Comparison of ENCODE assay signal across 21 cellular contexts in the genomic region with DNA sequence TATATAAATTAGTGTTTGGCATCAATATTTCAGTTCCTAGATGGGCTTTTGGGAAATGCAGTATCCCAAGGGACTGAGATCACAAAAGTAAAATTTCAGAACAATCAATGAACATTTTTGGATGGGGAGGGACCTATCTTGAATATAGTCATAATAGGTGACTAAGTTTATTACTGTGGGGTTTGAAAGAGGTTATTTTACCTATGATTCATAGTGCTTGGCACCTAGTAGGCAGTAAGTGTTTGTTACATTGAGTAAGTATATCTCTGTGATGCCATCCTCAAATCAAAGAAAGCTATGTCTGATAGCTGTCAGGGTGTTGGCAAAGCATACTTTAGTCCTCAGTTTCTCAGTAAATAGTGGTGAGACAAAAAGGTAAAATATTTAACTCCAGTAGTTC. TPM values are rescaled to one million over a fixed set of nuclear protein-coding genes. Genes with fewer than 3 reads are reported as not detected.
DNase-seq lines count a peak whose midpoint lies in the region; ATAC-seq and TF ChIP-seq lines count a peak whose summit lies in the region.
"Had no signal": no experiment of that assay in that cellular context is flagged by ENCODE, and none has a peak within 500 bp of the region (broad histone marks: within the 10 kb centered on the region; RNA-seq: fewer than 3 reads in every experiment).

No MANE protein-coding gene starts in this region.

- H3K4me2 ChIP-seq in GM23248 (ENCODE audit: unreplicated experiment) (no peak overlapping the region), hepatocyte (no peak overlapping the region)

- H3K9me2 ChIP-seq in GM23248 (ENCODE audit: insufficient read depth) = no peaks in the 10 kb centered on the region
- no peaks in the 10 kb centered on the region for H3K9me2 ChIP-seq in hepatocyte (replicated peaks; ENCODE audit: insufficient read depth)

- CTCF ChIA-PET in WTC11 (lab: Charles Lee) = interaction anchor here (0.8 to 1.7 kb wide), 2 partner anchors 57 kb away, joined by 5 to 6 read pairs; partner anchors contain the start of gene PSMD11

- no peak overlapping the region for H3K4me3 Mint-ChIP-seq in activated naive CD8-positive, alpha-beta T cell
- no peak overlapping the region for H3K4me3 Mint-ChIP-seq in WTC11
- H3K4me3 Mint-ChIP-seq: IgD-negative memory B cell had no signal

- H3K27me3 ChIP-seq in GM23248 (replicated peaks; ENCODE audit: insufficient read depth) (no peaks in the 10 kb centered on the region), hepatocyte (no peaks in the 10 kb centered on the region)
- H3K27me3 ChIP-seq: spleen, tibial nerve had no signal

- DNase-seq in A172 (ENCODE audit: low spot score) (peak; percentile 40), GM23248 (peak; percentile 59), hepatocyte (ENCODE audit: low spot score) (no peak), OCI-M2 (lab: John Stamatoyannopoulos, UW; ENCODE audit: unreplicated experiment) (no peak), LoVo (ENCODE audit: low spot score) (no peak), WTC11 (ENCODE audit: low spot score) (no peak)
- DNase-seq: activated effector memory CD4-positive, alpha-beta T cell treated with Interleukin-2 at 50 U/mL for 16 hours; MM.1S; NCI-H1417 treated with DMSO at 0.1 percent for 48 hours; NCI-H2171; NCI-H526 treated with DMSO at 0.1 percent for 48 hours; Right ventricle myocardium superior; spleen; stimulated activated CD4-positive, alpha-beta T cell treated with anti-CD3 and anti-CD28 coated beads, Interleukin-4, amount 100 ng/mL, for 1 hour; stimulated activated naive CD8-positive, alpha-beta T cell treated with anti-CD3 and anti-CD28 coated beads, Interleukin-15, Interleukin-2, amounts not matched to agents 100 U/mL and 50 U/mL, for 24 hours had no signal

- ATAC-seq in GM21619 (IDR thresholded peaks at IDR 0.05; ENCODE audit: unreplicated experiment) (no peak), WTC11 (no peak)
- ATAC-seq: stimulated activated naive CD8-positive, alpha-beta T cell treated with anti-CD3 and anti-CD28 coated beads, Interleukin-15, Interleukin-2, amounts not matched to agents 100 U/mL and 50 U/mL, for 24 hours had no signal

- peaks cover 17% of the 10 kb centered on the region for H3K4me1 Mint-ChIP-seq in activated naive CD8-positive, alpha-beta T cell (ENCODE audit: low read depth)
- no peaks in the 10 kb centered on the region for H3K4me1 Mint-ChIP-seq in WTC11

- H3K4me1 ChIP-seq in GM23248 (ENCODE audit: insufficient read depth) (peaks cover 7% of the 10 kb centered on the region; the same call in 1 of the 2 replicates), hepatocyte (ENCODE audit: insufficient read depth) (peaks cover 14% of the 10 kb centered on the region)
- H3K4me1 ChIP-seq: HAP-1, spleen, tibial nerve had no signal

- in situ Hi-C loops in GM23248 (cut with MboI) = no loop called here

- H3K9me3 ChIP-seq in GM23248 (ENCODE audit: low read depth) = no peaks in the 10 kb centered on the region
- no peaks in the 10 kb centered on the region for H3K9me3 ChIP-seq in hepatocyte (ENCODE audit: low read depth)
- H3K9me3 ChIP-seq: HAP-1, spleen, tibial nerve had no signal

- H2AFZ ChIP-seq in GM23248 (no peak overlapping the region), hepatocyte (no peak overlapping the region)

- TF ChIP-seq CTCF in hepatocyte (IDR thresholded peaks at IDR 0.05; ENCODE audit: poor library complexity) (no peak), WTC11 (IDR thresholded peaks at IDR 0.05) (no peak)

- peaks cover 33% of the 10 kb centered on the region; the same call in 1 of the 2 replicates for H3F3A ChIP-seq in GM23248 (ENCODE audit: insufficient read depth)

- H3K4me3 ChIP-seq in GM23248 (no peak overlapping the region), hepatocyte (no peak overlapping the region)
- H3K4me3 ChIP-seq: coronary artery, HAP-1, spleen, tibial nerve had no signal

- no peaks in the 10 kb centered on the region for H3K27me3 Mint-ChIP-seq in activated naive CD8-positive, alpha-beta T cell
- no peaks in the 10 kb centered on the region for H3K27me3 Mint-ChIP-seq in WTC11 (ENCODE audit: low read depth)
- H3K27me3 Mint-ChIP-seq: IgD-negative memory B cell had no signal

- H3K27ac Mint-ChIP-seq in activated naive CD8-positive, alpha-beta T cell = peak overlapping the region; percentile 2
- H3K27ac Mint-ChIP-seq in WTC11 = no peak overlapping the region
- H3K27ac Mint-ChIP-seq: IgD-negative memory B cell had no signal

- H3K36me3 Mint-ChIP-seq in activated naive CD8-positive, alpha-beta T cell = peaks cover 10% of the 10 kb centered on the region
- H3K36me3 Mint-ChIP-seq in WTC11 = peaks cover 7% of the 10 kb centered on the region

- H4K20me1 ChIP-seq in GM23248 (ENCODE audit: insufficient read depth) (no peaks in the 10 kb centered on the region; the same call in 1 of the 2 replicates), hepatocyte (ENCODE audit: insufficient read depth, poor library complexity, severe bottlenecking) (no peaks in the 10 kb centered on the region)

- H3K79me2 ChIP-seq in GM23248 (ENCODE audit: insufficient read depth) (peaks cover 15% of the 10 kb centered on the region; the same call in 1 of the 2 replicates), hepatocyte (no peaks in the 10 kb centered on the region)

- H3K9ac ChIP-seq in GM23248 = no peak overlapping the region

- H3K9me3 Mint-ChIP-seq in activated naive CD8-positive, alpha-beta T cell (ENCODE audit: low read depth) = no peaks in the 10 kb centered on the region
- H3K9me3 Mint-ChIP-seq in WTC11 = no peaks in the 10 kb centered on the region
- H3K9me3 Mint-ChIP-seq: IgD-negative memory B cell had no signal

- H3K27ac ChIP-seq in GM23248 = no peak overlapping the region
- H3K27ac ChIP-seq in hepatocyte = peak overlapping the region; percentile 34
- H3K27ac ChIP-seq: coronary artery, spleen, tibial nerve had no signal

- H3K36me3 ChIP-seq in GM23248 (ENCODE audit: low read depth) (peaks cover 13% of the 10 kb centered on the region), hepatocyte (replicated peaks; ENCODE audit: insufficient read depth, low read depth) (no peaks in the 10 kb centered on the region)

- POLR2A ChIA-PET in WTC11 (lab: Charles Lee) = interaction anchor here (0.6 kb wide), 1 partner anchor 8 kb away, joined by 3 read pairs; no protein-coding TSS in a partner anchor

TF ChIP-seq in WTC11, 78 proteins besides CTCF, POLR2A, EP300 and RAD21 (continues in another document):
- TF ChIP-seq ZNF138 (CRISPR knock-in tag; conservative IDR thresholded peaks at IDR 0.05) (no peak), ATF1 (CRISPR knock-in tag; IDR thresholded peaks at IDR 0.05) (no peak), ZNF396 (CRISPR knock-in tag; IDR thresholded peaks at IDR 0.05; ENCODE audit: borderline replicate concordance) (no peak), CREM (CRISPR knock-in tag; IDR thresholded peaks at IDR 0.05) (no peak), SMAD3 (CRISPR knock-in tag; IDR thresholded peaks at IDR 0.05; ENCODE audit: borderline replicate concordance) (no peak), HMGA2 (CRISPR knock-in tag; IDR thresholded peaks at IDR 0.05) (no peak), ATF2 (CRISPR knock-in tag; IDR thresholded peaks at IDR 0.05; ENCODE audit: borderline replicate concordance, low read depth) (no peak), ZNF425 (CRISPR knock-in tag; conservative IDR thresholded peaks at IDR 0.05) (no peak)

RNA-seq across cellular contexts. Expression of gene ZNF207, which starts 36.9 kb away (rescaled TPM):
- 221 and 227 TPM in 2 replicates for total RNA-seq in A172 (2014; rRNA removed; shearing (Covaris generic))
- total RNA-seq in GM23248 (2014; rRNA removed; shearing (Covaris generic)) = 93.1 and 113 TPM in 2 replicates
- 96.8 and 99.5 TPM in 2 replicates for polyA plus RNA-seq in GM23248 (2016; fragmentation: Nextera tagmentation; extraction: Ambion mirVana)
- 138 and 161 TPM in 2 replicates for total RNA-seq in hepatocyte
- 137 and 138 TPM in 2 replicates for polyA plus RNA-seq in hepatocyte
- 188 to 223 TPM (median 201 TPM) in 3 replicates for total RNA-seq in WTC11 (2021)

RNA-seq across cellular contexts. Expression of gene C17orf75, which starts 44.9 kb away (rescaled TPM):
- 75.6 and 89.5 TPM in 2 replicates for total RNA-seq in A172 (2014; rRNA removed; shearing (Covaris generic))
- 11.1 and 18.5 TPM in 2 replicates for total RNA-seq in GM23248 (2014; rRNA removed; shearing (Covaris generic))
- 14.7 and 17.0 TPM in 2 replicates for polyA plus RNA-seq in GM23248 (2016; fragmentation: Nextera tagmentation; extraction: Ambion mirVana)
- 20.1 and 25.7 TPM in 2 replicates for total RNA-seq in hepatocyte
- 13.5 and 16.0 TPM in 2 replicates for polyA plus RNA-seq in hepatocyte
- total RNA-seq in WTC11 (2021) = 35.5 to 49.4 TPM (median 35.5 TPM) in 3 replicates

RNA-seq across cellular contexts. Expression of gene PSMD11, which starts 57.5 kb away (rescaled TPM):
- 214 and 304 TPM in 2 replicates for total RNA-seq in A172 (2014; rRNA removed; shearing (Covaris generic))
- total RNA-seq in GM23248 (2014; rRNA removed; shearing (Covaris generic)) = 44.2 and 47.2 TPM in 2 replicates
- polyA plus RNA-seq in GM23248 (2016; fragmentation: Nextera tagmentation; extraction: Ambion mirVana) = 156 and 158 TPM in 2 replicates
- 61.6 and 62.0 TPM in 2 replicates for total RNA-seq in hepatocyte
- 141 and 145 TPM in 2 replicates for polyA plus RNA-seq in hepatocyte
- 133 to 155 TPM (median 146 TPM) in 3 replicates for total RNA-seq in WTC11 (2021)

Comparison
In these comparisons a context has a peak if more than half of its experiments do, and no peak if none do; other contexts are left out.
1. DNase-seq: peak in A172 (single experiment) and GM23248 (single experiment); none in hepatocyte (single experiment), OCI-M2 (single experiment), LoVo (single experiment) and WTC11 (single experiment).